In the genomic region with DNA sequence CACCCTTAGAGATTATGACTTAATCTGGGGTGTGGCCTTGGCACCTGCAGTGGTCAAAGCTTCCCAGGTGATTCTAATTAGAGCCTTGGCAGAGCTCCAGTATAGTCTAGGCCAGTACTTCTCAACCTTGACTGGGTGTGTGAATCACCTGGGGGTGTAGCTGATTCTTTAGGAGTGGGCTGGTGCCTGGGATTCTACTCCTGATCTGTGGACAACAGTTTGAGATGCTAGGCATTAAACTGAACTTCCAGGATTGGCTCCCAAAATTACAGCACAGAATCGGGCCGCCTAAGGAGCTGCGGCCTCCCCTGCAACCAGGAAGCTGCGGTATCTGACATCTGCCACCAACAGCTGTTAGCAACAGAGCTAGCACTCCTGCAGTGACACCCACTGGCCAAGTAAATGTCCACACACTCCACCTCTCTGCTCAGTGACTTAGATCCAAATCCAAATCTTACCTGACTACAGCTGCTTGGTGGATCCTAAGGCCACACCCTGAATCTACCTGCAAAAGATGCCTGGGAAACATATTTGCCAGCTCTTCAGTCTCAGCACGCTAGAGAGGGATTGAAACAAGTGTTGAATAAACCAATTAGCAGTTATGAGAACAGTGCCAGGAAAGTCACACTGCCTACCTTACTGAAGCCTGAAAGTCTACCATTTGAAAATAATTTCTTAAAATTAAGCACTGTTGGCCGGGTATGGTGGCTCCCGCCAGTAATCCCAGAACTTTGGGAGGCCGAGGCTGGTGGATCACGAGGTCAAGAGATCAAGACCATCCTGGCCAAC, we compare ENCODE assay signal across 8 cellular contexts.
DNase-seq lines count a peak whose midpoint lies in the region; ATAC-seq and TF ChIP-seq lines count a peak whose summit lies in the region.

No MANE protein-coding gene starts in this region.

- H3K4me1 ChIP-seq in esophagus squamous epithelium = peaks cover 6 to 47% (median 19%) of the 10 kb centered on the region in 3 donors

- in situ Hi-C loops in SK-MEL-5 (cut with HindIII; ENCODE audit: low pct_unique_long_range_greater_than_20kb, low sequenced_read_pairs) = no loop called here

- no peak overlapping the region for H3K4me3 ChIP-seq in esophagus squamous epithelium

- intact Hi-C loops in esophagus squamous epithelium (cut with DNase I) = no loop called here

- H3K27ac Mint-ChIP-seq in neural crest cell (ENCODE audit: unreplicated experiment) = no peak overlapping the region

- peak in 5 of 6 experiments; percentile 44 to 79 (median 71) for TF ChIP-seq CTCF in esophagus squamous epithelium (IDR thresholded peaks at IDR 0.05)
- peak; percentile 61 for TF ChIP-seq CTCF in neural crest cell (conservative IDR thresholded peaks at IDR 0.05)

- H3K36me3 Mint-ChIP-seq in neural crest cell (ENCODE audit: low read depth) = no peaks in the 10 kb centered on the region

- H3K9me3 Mint-ChIP-seq in neural crest cell = peaks cover 7% of the 10 kb centered on the region

- ATAC-seq in HG02588 (IDR thresholded peaks at IDR 0.05; ENCODE audit: unreplicated experiment) = peak; percentile 84

- H3K36me3 ChIP-seq in esophagus squamous epithelium = no peaks in the 10 kb centered on the region

- H3K27me3 ChIP-seq in esophagus squamous epithelium = no peaks in the 10 kb centered on the region

- peak; percentile 2 to 13 (median 12) for DNase-seq in stimulated activated CD4-positive, alpha-beta T cell treated with anti-CD3 and anti-CD28 coated beads, Interleukin-12 subunit alpha, Interleukin-12 subunit beta, amount 100 ng/mL, for 48 hours (ENCODE audit: low read depth in 2 of 3, low spot score in 1 of 3)
- no peak for DNase-seq in stimulated activated CD4-positive, alpha-beta T cell treated with anti-CD3 and anti-CD28 coated beads, Interleukin-4, amount 100 ng/mL, for 1 hour
- DNase-seq in MV-4-11 (lab: John Stamatoyannopoulos, UW) (peak; percentile 82), SK-MEL-5 (ENCODE audit: low read depth, low spot score) (peak; percentile 54), esophagus squamous epithelium (lab: John Stamatoyannopoulos, UW) (no peak), neural crest cell (ENCODE audit: low read depth, low spot score) (no peak)
- DNase-seq in activated CD8-positive, alpha-beta memory T cell treated with anti-CD3 and anti-CD28 coated beads for 24 hours = no peak

- peaks cover 6% of the 10 kb centered on the region for H3K27me3 Mint-ChIP-seq in neural crest cell (ENCODE audit: low read depth)

- no peaks in the 10 kb centered on the region for H3K4me1 Mint-ChIP-seq in neural crest cell

- H3K27ac ChIP-seq in esophagus squamous epithelium = peak overlapping the region in 3 of 4 donors; percentile 35 to 69 (median 39)

- no peaks in the 10 kb centered on the region for H3K9me3 ChIP-seq in esophagus squamous epithelium

- no peak overlapping the region for H3K4me3 Mint-ChIP-seq in neural crest cell

- no peak for TF ChIP-seq POLR2A in esophagus squamous epithelium (IDR thresholded peaks at IDR 0.05)

- 48 to 67% methylated on average over 5 to 9 of the region's 9 CpGs for WGBS in esophagus squamous epithelium, 2 donors

Comparison
In these comparisons a context has a peak if more than half of its experiments do, and no peak if none do; other contexts are left out.
1. DNase-seq: peak in stimulated activated CD4-positive, alpha-beta T cell treated with anti-CD3 and anti-CD28 coated beads, Interleukin-12 subunit alpha, Interleukin-12 subunit beta, amount 100 ng/mL, for 48 hours (3 of 3), MV-4-11 (single experiment) and SK-MEL-5 (single experiment); none in stimulated activated CD4-positive, alpha-beta T cell treated with anti-CD3 and anti-CD28 coated beads, Interleukin-4, amount 100 ng/mL, for 1 hour (single experiment), esophagus squamous epithelium (single experiment), neural crest cell (single experiment) and activated CD8-positive, alpha-beta memory T cell treated with anti-CD3 and anti-CD28 coated beads for 24 hours (single experiment).